In the genomic region with DNA sequence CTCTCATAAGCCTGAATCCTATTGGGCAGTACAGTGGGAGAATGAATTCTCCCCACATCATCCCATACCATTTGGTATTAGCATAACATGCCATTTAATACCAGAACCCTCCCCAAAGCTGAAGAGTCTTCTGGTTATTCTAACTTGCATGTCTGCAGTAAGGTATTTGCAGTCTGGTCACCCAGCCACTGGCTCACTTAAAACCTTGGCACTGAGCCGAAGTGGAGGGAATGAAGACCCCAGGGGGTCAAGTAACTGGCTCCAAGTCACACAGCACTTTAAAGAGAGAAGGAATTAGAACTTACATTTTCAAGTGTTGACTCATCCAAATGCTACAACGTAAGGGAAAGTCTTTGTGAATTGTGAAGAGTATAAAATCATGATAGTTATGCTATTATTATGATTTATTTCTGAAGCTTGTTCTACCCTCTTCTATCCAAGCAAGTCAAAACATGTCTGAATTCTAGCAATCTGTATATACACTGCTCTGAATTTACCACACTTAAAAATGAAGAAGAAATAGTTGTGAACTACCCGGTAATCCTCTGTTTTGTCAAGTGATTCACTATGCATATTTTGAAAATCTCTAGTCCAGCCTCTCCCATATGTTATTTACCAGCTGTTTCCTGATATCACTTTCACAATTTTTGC, we compare ENCODE assay signal across 12 cellular contexts. TPM values are rescaled to one million over a fixed set of nuclear protein-coding genes. Genes with fewer than 3 reads are reported as not detected.
DNase-seq lines count a peak whose midpoint lies in the region; ATAC-seq, FAIRE-seq and TF ChIP-seq lines count a peak whose summit lies in the region.
"Had no signal": no experiment of that assay in that cellular context is flagged by ENCODE, and none has a peak within 500 bp of the region (broad histone marks: within the 10 kb centered on the region; RNA-seq: fewer than 3 reads in every experiment).

No MANE protein-coding gene starts in this region.

- no peaks in the 10 kb centered on the region for H3K27me3 ChIP-seq in colonic mucosa
- H3K27me3 ChIP-seq: BLaER1 treated with 17β-estradiol and CSF1 and Interleukin-3, amounts not matched to agents 10 nM and 100 nM had no signal

- H3K9ac ChIP-seq in colonic mucosa (ENCODE audit: low read depth in 2 of 2, low read length in 2 of 2) = no peak overlapping the region
- H3K9ac ChIP-seq: BLaER1 treated with 17β-estradiol and CSF1 and Interleukin-3, amounts not matched to agents 10 nM and 100 nM had no signal

- 0% methylated on average over 3 of the region's 3 CpGs for WGBS in A549 (ENCODE audit: missing lambda C conversion rate)

- TF ChIP-seq CTCF in A549 (IDR thresholded peaks at IDR 0.05) (no peak), HFF-Myc (IDR thresholded peaks at IDR 0.05; ENCODE audit: low read depth, low read length, missing control alignments) (no peak), colonic mucosa (IDR thresholded peaks at IDR 0.05) (no peak)

- no peak for TF ChIP-seq POLR2A in A549 (IDR thresholded peaks at IDR 0.05; ENCODE audit: low read length)

- no peaks in the 10 kb centered on the region for H3K9me3 ChIP-seq in A549
- no peaks in the 10 kb centered on the region for H3K9me3 ChIP-seq in colonic mucosa
- H3K9me3 ChIP-seq: BLaER1 treated with 17β-estradiol and CSF1 and Interleukin-3, amounts not matched to agents 10 nM and 100 nM had no signal

- no peak overlapping the region for H3K4me3 ChIP-seq in A549
- no peak overlapping the region for H3K4me3 ChIP-seq in HFF-Myc (replicated peaks; ENCODE audit: low read depth, low read length)
- no peak overlapping the region for H3K4me3 ChIP-seq in colonic mucosa
- H3K4me3 ChIP-seq: BLaER1 treated with 17β-estradiol and CSF1 and Interleukin-3, amounts not matched to agents 10 nM and 100 nM had no signal

- peak; percentile 42; a peak in 4 of 6 replicates for ATAC-seq in A549
- no peak for ATAC-seq in GM21528 (IDR thresholded peaks at IDR 0.05; ENCODE audit: low FRiP score, unreplicated experiment)
- ATAC-seq in Right ventricle myocardium superior (ENCODE audit: poor library complexity) = no peak

- CTCF ChIA-PET in A549 (lab: Yijun Ruan, JAX) = interaction anchor here (0.5 to 1.9 kb wide), 4 partner anchors 9 to 71 kb away, joined by 3 to 6 read pairs (median 4); a partner anchor contains a TSS

- H3K27ac ChIP-seq in A549 = peak overlapping the region in 1 of 2 experiments; percentile 40; a peak in 1 of 6 replicates
- no peak overlapping the region for H3K27ac ChIP-seq in colonic mucosa
- H3K27ac ChIP-seq: BLaER1 treated with 17β-estradiol and CSF1 and Interleukin-3, amounts not matched to agents 10 nM and 100 nM had no signal

- H3K4me2 ChIP-seq in A549 = peak overlapping the region; percentile 33; the same call in 2 of the 3 replicates
- H3K4me2 ChIP-seq: BLaER1 treated with 17β-estradiol and CSF1 and Interleukin-3, amounts not matched to agents 10 nM and 100 nM had no signal

- DNase-seq in A549 (ENCODE audit: low read depth in 1 of 2, low spot score in 1 of 2) (peak in 1 of 2 experiments; percentile 18), HFF-Myc (ENCODE audit: extremely low read depth, low read depth) (peak; percentile 58), SK-MEL-5 (ENCODE audit: low read depth, low spot score) (peak; percentile 11), glomerular visceral epithelial cell (ENCODE audit: extremely low spot score) (peak; percentile 92), GF-D8 (lab: John Stamatoyannopoulos, UW) (no peak), colonic mucosa (no peak), Right ventricle myocardium superior (no peak)
- DNase-seq: activated CD8-positive, alpha-beta memory T cell treated with anti-CD3 and anti-CD28 coated beads for 24 hours; Karpas-422; SHP77 had no signal

- FAIRE-seq in A549 (lab: Jason Lieb, UNC) = peak; percentile 36

- intact Hi-C loops in colonic mucosa (cut with DNase I) = no loop called here
- intact Hi-C loops in Right ventricle myocardium superior (cut with DNase I) = no loop called here

- in situ Hi-C loops in SK-MEL-5 (cut with HindIII; ENCODE audit: low pct_unique_long_range_greater_than_20kb, low sequenced_read_pairs) = no loop called here

- no peak for TF ChIP-seq EP300 in A549 (IDR thresholded peaks at IDR 0.05)

- no peaks in the 10 kb centered on the region for H3K36me3 ChIP-seq in colonic mucosa
- H3K36me3 ChIP-seq: BLaER1 treated with 17β-estradiol and CSF1 and Interleukin-3, amounts not matched to agents 10 nM and 100 nM had no signal

- no peak for TF ChIP-seq RAD21 in A549 (conservative IDR thresholded peaks at IDR 0.05 in 1 of 2, IDR thresholded peaks at IDR 0.05 in 1 of 2)

- POLR2A ChIA-PET in A549 (lab: Yijun Ruan, JAX) = no interaction called here

- H3K4me1 ChIP-seq in A549 = peaks cover 7% of the 10 kb centered on the region; the same call in 1 of the 3 replicates
- no peaks in the 10 kb centered on the region for H3K4me1 ChIP-seq in colonic mucosa

TF ChIP-seq in A549, 52 proteins besides CTCF, POLR2A, EP300 and RAD21:
- TF ChIP-seq POLR2AphosphoS2 (conservative IDR thresholded peaks at IDR 0.05; ENCODE audit: low read length) (no peak), HDAC2 (IDR thresholded peaks at IDR 0.05) (no peak), CBX8 (IDR thresholded peaks at IDR 0.05) (no peak), EHF (CRISPR knock-in tag; IDR thresholded peaks at IDR 0.05) (no peak), FOSL2 (IDR thresholded peaks at IDR 0.05) (no peak), FOSL2 (CRISPR knock-in tag; IDR thresholded peaks at IDR 0.05) (peak; percentile 10; the same call in 1 of the 2 replicates), SREBF2 (IDR thresholded peaks at IDR 0.05) (no peak)
- TF ChIP-seq, protein P1, sequence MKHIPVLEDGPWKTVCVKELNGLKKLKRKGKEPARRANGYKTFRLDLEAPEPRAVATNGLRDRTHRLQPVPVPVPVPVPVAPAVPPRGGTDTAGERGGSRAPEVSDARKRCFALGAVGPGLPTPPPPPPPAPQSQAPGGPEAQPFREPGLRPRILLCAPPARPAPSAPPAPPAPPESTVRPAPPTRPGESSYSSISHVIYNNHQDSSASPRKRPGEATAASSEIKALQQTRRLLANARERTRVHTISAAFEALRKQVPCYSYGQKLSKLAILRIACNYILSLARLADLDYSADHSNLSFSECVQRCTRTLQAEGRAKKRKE (CRISPR knock-in tag; IDR thresholded peaks at IDR 0.05; ENCODE audit: low read depth) = no peak
- TF ChIP-seq, protein P2, sequence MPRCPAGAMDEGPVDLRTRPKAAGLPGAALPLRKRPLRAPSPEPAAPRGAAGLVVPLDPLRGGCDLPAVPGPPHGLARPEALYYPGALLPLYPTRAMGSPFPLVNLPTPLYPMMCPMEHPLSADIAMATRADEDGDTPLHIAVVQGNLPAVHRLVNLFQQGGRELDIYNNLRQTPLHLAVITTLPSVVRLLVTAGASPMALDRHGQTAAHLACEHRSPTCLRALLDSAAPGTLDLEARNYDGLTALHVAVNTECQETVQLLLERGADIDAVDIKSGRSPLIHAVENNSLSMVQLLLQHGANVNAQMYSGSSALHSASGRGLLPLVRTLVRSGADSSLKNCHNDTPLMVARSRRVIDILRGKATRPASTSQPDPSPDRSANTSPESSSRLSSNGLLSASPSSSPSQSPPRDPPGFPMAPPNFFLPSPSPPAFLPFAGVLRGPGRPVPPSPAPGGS (IDR thresholded peaks at IDR 0.05) = no peak

RNA-seq across cellular contexts. Expression of a gene that starts 28.5 kb away (rescaled TPM):
- polyA plus RNA-seq in A549 (2011; rRNA removed) (not detected in 2 replicates), A549 (2017; fragmentation: RNase III; extraction: RNeasy Plus Mini Kit Qiagen cat#74134 plus additional on column Dnase treatment) (not detected in 3 replicates)
- not detected in 2 replicates for polyA plus RNA-seq in A549 (2012; cell fraction: cytosol; rRNA removed)
- not detected in 2 replicates for polyA plus RNA-seq in A549 (2012; cell fraction: nucleus; rRNA removed)
- polyA minus RNA-seq in A549 (2011; rRNA and poly(A)+ RNA removed) = not detected in 2 replicates
- not detected in 2 replicates for total RNA-seq in SK-MEL-5 (2014; rRNA removed; shearing (Covaris generic))
- polyA plus RNA-seq in SK-MEL-5 (2015; cell fraction: cytosol; rRNA removed) = not detected in 2 replicates
- polyA plus RNA-seq in SK-MEL-5 (2015; cell fraction: nucleus; rRNA removed) = not detected in 2 replicates
- total RNA-seq in colonic mucosa (not detected), Right ventricle myocardium superior (not detected)

Comparison
In these comparisons a context has a peak if more than half of its experiments do, and no peak if none do; other contexts are left out.
1. ATAC-seq: peak in A549 (2 of 2); none in GM21528 (single experiment) and Right ventricle myocardium superior (single experiment).
2. DNase-seq: peak in HFF-Myc (single experiment), SK-MEL-5 (single experiment) and glomerular visceral epithelial cell (single experiment); none in GF-D8 (single experiment), colonic mucosa (single experiment) and Right ventricle myocardium superior (single experiment).